8 cellular contexts compared by ENCODE assay signal in the genomic region with DNA sequence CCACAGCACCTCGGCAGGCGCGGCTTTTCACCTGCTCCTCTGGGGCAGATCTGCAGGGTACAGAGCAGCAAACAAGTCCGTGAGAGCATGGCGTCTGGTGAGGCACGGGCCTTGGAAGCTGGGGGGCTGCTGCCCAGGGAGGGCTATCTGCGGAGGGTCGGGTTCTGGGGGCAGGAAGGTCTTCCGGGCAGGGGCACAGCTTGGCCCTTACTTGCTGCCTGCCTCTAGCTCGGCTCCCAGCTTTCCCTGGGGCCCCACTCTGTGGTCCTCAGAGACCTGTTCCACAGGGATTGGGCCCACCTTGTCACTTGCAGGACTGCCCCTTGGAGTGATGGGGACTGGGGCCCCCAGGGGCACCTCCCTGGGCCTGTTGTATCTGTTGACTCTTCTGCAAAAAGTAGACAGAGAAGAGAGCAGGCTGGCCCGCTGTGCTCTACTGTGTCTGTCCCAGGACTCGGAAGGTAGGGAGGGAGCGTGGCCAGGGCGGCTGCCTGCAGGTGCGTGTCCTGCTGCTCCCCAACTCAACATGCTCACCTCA.
A peak's percentile ranks its signal among the peaks of the same experiment; 100 is the strongest.
DNase-seq lines count a peak whose midpoint lies in the region; ATAC-seq and TF ChIP-seq lines count a peak whose summit lies in the region.

No MANE protein-coding gene starts in this region.

- H3K9me3 ChIP-seq in T-helper 17 cell (ENCODE audit: control insufficient read depth, low read length, poor library complexity, severe bottlenecking) = no peaks in the 10 kb centered on the region
- H3K9me3 ChIP-seq in heart left ventricle = no peaks in the 10 kb centered on the region
- H3K9me3 ChIP-seq in spleen = no peaks in the 10 kb centered on the region

- WGBS in heart left ventricle, 4 donors = 92 to 95% (median 93%) methylated on average over 8 to 15 of the region's 15 CpGs
- WGBS in spleen, 5 donors = 87 to 89% (median 88%) methylated on average over 12 to 15 of the region's 15 CpGs
- 64 to 68% methylated on average over 14 to 15 of the region's 15 CpGs for WGBS in lower leg skin, 2 donors

- ATAC-seq in GM19328 (IDR thresholded peaks at IDR 0.05; ENCODE audit: unreplicated experiment) (peak; percentile 15), T-helper 17 cell (no peak), heart left ventricle (no peak), left lobe of liver (no peak)

- H3K4me3 ChIP-seq in heart left ventricle = no peak overlapping the region
- H3K4me3 ChIP-seq in spleen = no peak overlapping the region
- H3K4me3 ChIP-seq in lower leg skin (ENCODE audit: low read depth, poor library complexity, severe bottlenecking) = no peak overlapping the region

- no peak overlapping the region for H3K27ac Mint-ChIP-seq in T-helper 17 cell

- DNase-seq in T-helper 17 cell = no peak
- DNase-seq in heart left ventricle = peak in 1 of 5 donors; percentile 21
- DNase-seq in spleen = no peak
- no peak for DNase-seq in RKO (ENCODE audit: low spot score)
- DNase-seq in lower leg skin (ENCODE audit: low spot score in 2 of 2) = no peak
- no peak for DNase-seq in central memory CD4-positive, alpha-beta T cell
- DNase-seq in left lobe of liver (ENCODE audit: low spot score) = no peak

- H3K27me3 Mint-ChIP-seq in T-helper 17 cell = no peaks in the 10 kb centered on the region

- peaks cover 17% of the 10 kb centered on the region for H3K4me1 Mint-ChIP-seq in T-helper 17 cell

- H3K36me3 ChIP-seq in heart left ventricle (peaks cover 0 to 21% (median 13%) of the 10 kb centered on the region in 9 donors), spleen (peaks cover 0 to 58% (median 21%) of the 10 kb centered on the region in 6 donors)

- intact Hi-C loops in heart left ventricle (cut with DNase I) = loop anchor here in 1 of 10 donors (5.0 kb wide), 1 partner anchor 84 kb away; the partner anchor contains the start of gene TBC1D2B
- intact Hi-C loops in spleen (cut with DNase I; ENCODE audit: low total_unique reads) = no loop called here
- intact Hi-C loops in lower leg skin (cut with DNase I; ENCODE audit: low total_unique reads) = no loop called here

- TF ChIP-seq CTCF in heart left ventricle (IDR thresholded peaks at IDR 0.05) (no peak), spleen (IDR thresholded peaks at IDR 0.05 in 8 of 11, conservative IDR thresholded peaks at IDR 0.05 in 3 of 11) (no peak), lower leg skin (IDR thresholded peaks at IDR 0.05) (no peak)

- no peaks in the 10 kb centered on the region for H3K27me3 ChIP-seq in heart left ventricle
- H3K27me3 ChIP-seq in spleen (replicated peaks in 1 of 7) = no peaks in the 10 kb centered on the region

- no peaks in the 10 kb centered on the region for H3K36me3 Mint-ChIP-seq in T-helper 17 cell (ENCODE audit: low read depth)

- H3K4me1 ChIP-seq in heart left ventricle (peaks cover 6 to 68% (median 54%) of the 10 kb centered on the region in 12 donors), spleen (peaks cover 25 to 85% (median 51%) of the 10 kb centered on the region in 6 donors)

- TF ChIP-seq POLR2A in heart left ventricle (IDR thresholded peaks at IDR 0.05) = no peak
- TF ChIP-seq POLR2A in spleen (IDR thresholded peaks at IDR 0.05) = no peak
- no peak for TF ChIP-seq POLR2A in lower leg skin (IDR thresholded peaks at IDR 0.05)

- H3K27ac ChIP-seq in heart left ventricle = peak overlapping the region; percentile 9 to 86 (median 74)
- H3K27ac ChIP-seq in spleen = peak overlapping the region in 6 of 8 donors; percentile 60 to 80 (median 72)

- H3K4me3 Mint-ChIP-seq in T-helper 17 cell = peak overlapping the region; percentile 33
